Comparison of ENCODE assay signal across 9 cellular contexts in the genomic region with DNA sequence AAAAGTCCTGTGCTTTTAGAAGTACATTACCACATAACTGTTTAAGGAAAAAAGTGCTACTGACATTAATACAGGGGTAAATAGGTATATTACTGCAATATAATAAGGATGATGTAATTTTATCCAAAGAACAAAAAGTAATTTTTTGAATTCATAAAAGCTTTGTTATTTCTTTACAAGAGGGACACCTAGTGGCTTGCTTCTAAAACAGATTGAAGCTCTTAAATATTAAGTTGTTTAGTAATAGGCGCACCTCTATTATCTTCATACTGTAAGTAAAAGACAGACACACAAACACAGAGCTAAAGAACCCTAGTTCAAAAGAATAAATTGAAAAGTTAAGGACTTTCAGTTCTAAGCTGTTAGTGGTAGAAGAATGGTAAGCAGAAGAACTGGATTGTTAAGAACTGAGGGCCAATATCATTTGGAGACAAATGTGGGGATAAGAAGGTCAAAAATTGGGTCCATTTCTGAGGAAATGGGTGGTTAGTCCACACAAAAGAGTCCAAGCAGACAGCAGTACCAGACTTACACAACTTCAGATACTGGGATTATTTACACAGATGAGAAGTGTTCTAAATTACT. TPM values are rescaled to one million over a fixed set of nuclear protein-coding genes. Genes with fewer than 3 reads are reported as not detected.
DNase-seq lines count a peak whose midpoint lies in the region; ATAC-seq and TF ChIP-seq lines count a peak whose summit lies in the region.
"Had no signal": no experiment of that assay in that cellular context is flagged by ENCODE, and none has a peak within 500 bp of the region (broad histone marks: within the 10 kb centered on the region; RNA-seq: fewer than 3 reads in every experiment).

No MANE protein-coding gene starts in this region.

- H3K9me3 Mint-ChIP-seq in progenitor cell of endocrine pancreas (ENCODE audit: low read depth), result no peaks in the 10 kb centered on the region
- H3K9me3 Mint-ChIP-seq: IgD-negative memory B cell had no signal

- peak overlapping the region; percentile 57 for H3K27ac Mint-ChIP-seq in progenitor cell of endocrine pancreas

- H3K4me3 Mint-ChIP-seq in progenitor cell of endocrine pancreas (ENCODE audit: low read depth), result no peak overlapping the region
- H3K4me3 Mint-ChIP-seq: IgD-negative memory B cell had no signal

- in situ Hi-C loops in G401 (cut with HindIII; ENCODE audit: low sequenced_read_pairs), result no loop called here

- peaks cover 7% of the 10 kb centered on the region for H3K36me3 Mint-ChIP-seq in progenitor cell of endocrine pancreas (ENCODE audit: insufficient read depth)

- peak; percentile 55 for TF ChIP-seq CTCF in progenitor cell of endocrine pancreas (IDR thresholded peaks at IDR 0.05; ENCODE audit: unreplicated experiment)

- ATAC-seq in HG03045 (IDR thresholded peaks at IDR 0.05; ENCODE audit: unreplicated experiment) (no peak), GM18868 (IDR thresholded peaks at IDR 0.05; ENCODE audit: unreplicated experiment) (no peak)

- DNase-seq in G401 (ENCODE audit: low spot score), result peak; percentile 23
- DNase-seq in NCI-H1105 treated with DMSO at 0.1 percent for 48 hours (lab: John Stamatoyannopoulos, UW), result peak; percentile 23
- DNase-seq in dermis microvascular lymphatic vessel endothelial cell (ENCODE audit: low read depth in 2 of 2), result peak; percentile 54 to 74
- DNase-seq in progenitor cell of endocrine pancreas (ENCODE audit: low spot score, unreplicated experiment), result no peak
- DNase-seq in stimulated activated naive CD4-positive, alpha-beta T cell treated with Interleukin-2 at 50 U/mL for 16 hours (lab: John Stamatoyannopoulos, UW), result no peak
- no peak for DNase-seq in stimulated activated CD8-positive, alpha-beta memory T cell treated with anti-CD3 and anti-CD28 coated beads, Interleukin-4, amount 100 ng/mL, for 48 hours

- H3K4me1 Mint-ChIP-seq in progenitor cell of endocrine pancreas (ENCODE audit: low read depth), result no peaks in the 10 kb centered on the region

- no peaks in the 10 kb centered on the region for H3K27me3 Mint-ChIP-seq in progenitor cell of endocrine pancreas
- H3K27me3 Mint-ChIP-seq: IgD-negative memory B cell had no signal

RNA-seq across cellular contexts. Expression of gene ZNHIT6, which starts 15.4 kb away (rescaled TPM):
- total RNA-seq in G401 (2014; rRNA removed; shearing (Covaris generic)), result 4.4 and 10.2 TPM in 2 replicates
- 8.2 and 9.4 TPM in 2 replicates for total RNA-seq in dermis microvascular lymphatic vessel endothelial cell
- total RNA-seq in progenitor cell of endocrine pancreas, result 17.4 and 18.8 TPM in 2 replicates

Comparison
In these comparisons a context has a peak if more than half of its experiments do, and no peak if none do; other contexts are left out.
1. DNase-seq: peak in G401 (single experiment), NCI-H1105 treated with DMSO at 0.1 percent for 48 hours (single experiment) and dermis microvascular lymphatic vessel endothelial cell (2 of 2); none in progenitor cell of endocrine pancreas (single experiment), stimulated activated naive CD4-positive, alpha-beta T cell treated with Interleukin-2 at 50 U/mL for 16 hours (single experiment) and stimulated activated CD8-positive, alpha-beta memory T cell treated with anti-CD3 and anti-CD28 coated beads, Interleukin-4, amount 100 ng/mL, for 48 hours (single experiment).